26 cellular contexts compared by ENCODE assay signal in genomic region chr18:70405051-70405450, GRCh38.
"Had no signal": no experiment of that assay in that cellular context is flagged by ENCODE, and none has a peak within 500 bp of the region (broad histone marks: within the 10 kb centered on the region; RNA-seq: fewer than 3 reads in every experiment).

No MANE protein-coding gene starts in this region.

- DNase-seq: activated B cell treated with CpG ODN at 0.5 μM for 24 hours; activated CD4-positive, alpha-beta T cell treated with anti-CD3 and anti-CD28 coated beads for 4 hours; activated CD4-positive, alpha-beta T cell treated with anti-CD3 and anti-CD28 coated beads, Interleukin-2, amount 50 U/mL, for 48 hours; activated CD8-positive, alpha-beta memory T cell treated with anti-CD3 and anti-CD28 coated beads, Interleukin-2, amount 50 U/mL, for 48 hours; activated naive CD4-positive, alpha-beta T cell treated with anti-CD3 and anti-CD28 coated beads for 36 hours; activated naive CD8-positive, alpha-beta T cell treated with anti-CD3 and anti-CD28 coated beads, Interleukin-2, amount 10 ng/mL, durations not matched to agents 7 days and 5 days; activated T-cell treated with anti-CD3 and anti-CD28 coated beads, Interleukin-2, amount 50 U/mL, for 48 hours; amniotic stem cell; effector CD4-positive, alpha-beta T cell; erythroblast; head of caudate nucleus; hypothalamus; left cardiac atrium; small intestine; stimulated activated CD4-positive, alpha-beta T cell treated with anti-CD3 and anti-CD28 coated beads, Interleukin-15, amount 100 ng/mL, for 24 hours; stimulated activated CD4-positive, alpha-beta T cell treated with anti-CD3 and anti-CD28 coated beads, Interleukin-2, amount 100 ng/mL, for 48 hours; stimulated activated CD8-positive, alpha-beta memory T cell treated with anti-CD3 and anti-CD28 coated beads, Interleukin-4, amount 100 ng/mL, for 48 hours; stimulated activated naive CD4-positive, alpha-beta T cell; T1000; testis; trophoblast cell; uterus had no signal

- H3K27ac ChIP-seq: cardiac muscle cell, neutrophil, testis, uterus had no signal

- H3K4me1 ChIP-seq: testis, uterus had no signal

- H3K4me3 ChIP-seq: cardiac muscle cell, testis, uterus had no signal

- ATAC-seq: left cardiac atrium; natural killer cell treated with Interleukin-12 subunit alpha and Interleukin-12 subunit beta and Interleukin-15 and Interleukin-18, amount 100 ng/mL, for 72 hours; sciatic nerve had no signal

- H3K9me3 ChIP-seq: neutrophil, testis, uterus had no signal

- H3K27me3 ChIP-seq: cardiac muscle cell, neutrophil, testis, uterus had no signal

- H3K36me3 ChIP-seq: cardiac muscle cell, neutrophil, uterus had no signal
